8 cellular contexts compared by ENCODE assay signal in genomic region chr7:45089314-45089891, GRCh38. TPM values are rescaled to one million over a fixed set of nuclear protein-coding genes. Genes with fewer than 3 reads are reported as not detected.
A peak's percentile ranks its signal among the peaks of the same experiment; 100 is the strongest.
DNase-seq lines count a peak whose midpoint lies in the region; ATAC-seq, FAIRE-seq and TF ChIP-seq lines count a peak whose summit lies in the region.

No MANE protein-coding gene starts in this region.

- in situ Hi-C loops in gastrocnemius medialis (cut with MboI; ENCODE audit: low sequenced_read_pairs in 4 of 4): no loop called here

- no peaks in the 10 kb centered on the region for H3K36me3 ChIP-seq in bronchial epithelial cell (ENCODE audit: control insufficient read depth, insufficient read depth, low read length)
- no peaks in the 10 kb centered on the region for H3K36me3 ChIP-seq in iPS-18a (ENCODE audit: control insufficient read depth, low read depth, low read length)
- no peaks in the 10 kb centered on the region for H3K36me3 ChIP-seq in gastrocnemius medialis

- ATAC-seq in gastrocnemius medialis (peak in 1 of 2 donors; percentile 15), GM19351 (IDR thresholded peaks at IDR 0.05; ENCODE audit: unreplicated experiment) (no peak), HG02973 (IDR thresholded peaks at IDR 0.05; ENCODE audit: unreplicated experiment) (no peak)

- FAIRE-seq in bronchial epithelial cell (lab: Jason Lieb, UNC): no peak

- DNase-seq in COR-L47 (lab: John Stamatoyannopoulos, UW) (peak; percentile 98), NCI-H128 (lab: John Stamatoyannopoulos, UW; ENCODE audit: unreplicated experiment) (peak; percentile 91), bronchial epithelial cell (ENCODE audit: low read depth) (peak; percentile 55), gastrocnemius medialis (peak in 1 of 2 donors; percentile 15)
- peak; percentile 10 to 22 (median 16) for DNase-seq in activated CD4-positive, CD25-positive, alpha-beta regulatory T cell (lab: John Stamatoyannopoulos, UW)

- no peak for TF ChIP-seq POLR2A in gastrocnemius medialis (IDR thresholded peaks at IDR 0.05)

- intact Hi-C loops in gastrocnemius medialis (cut with DNase I; ENCODE audit: low total_unique reads): no loop called here

- TF ChIP-seq CTCF in bronchial epithelial cell (IDR thresholded peaks at IDR 0.05; ENCODE audit: insufficient read depth, low read length, severe bottlenecking) (no peak), gastrocnemius medialis (IDR thresholded peaks at IDR 0.05 in 4 of 5, conservative IDR thresholded peaks at IDR 0.05 in 1 of 5) (no peak)

- no peak overlapping the region for H3K9ac ChIP-seq in iPS-18a (ENCODE audit: low read length)

- H3K9me3 ChIP-seq in iPS-18a (ENCODE audit: control insufficient read depth, low read depth, low read length) (no peaks in the 10 kb centered on the region), gastrocnemius medialis (no peaks in the 10 kb centered on the region)

- H3K4me1 ChIP-seq in iPS-18a (ENCODE audit: control insufficient read depth, low read depth, low read length): peaks cover 6% of the 10 kb centered on the region
- no peaks in the 10 kb centered on the region for H3K4me1 ChIP-seq in gastrocnemius medialis

- no peak overlapping the region for H3K27ac ChIP-seq in iPS-18a (ENCODE audit: low read length)
- H3K27ac ChIP-seq in gastrocnemius medialis: peak overlapping the region in 2 of 4 donors; percentile 48 to 54

- H3K4me3 ChIP-seq in bronchial epithelial cell (ENCODE audit: low read depth, low read length) (peak overlapping the region; percentile 18), iPS-18a (ENCODE audit: low read length) (peak overlapping the region; percentile 66), gastrocnemius medialis (peak overlapping the region; percentile 60 to 74 (median 65))

- H3K27me3 ChIP-seq in bronchial epithelial cell (ENCODE audit: control insufficient read depth, insufficient read depth, low read length): no peaks in the 10 kb centered on the region
- peaks cover 15% of the 10 kb centered on the region for H3K27me3 ChIP-seq in iPS-18a (ENCODE audit: control insufficient read depth, insufficient read depth, low read length)
- peaks cover 0 to 4% (median 0%) of the 10 kb centered on the region in 3 donors for H3K27me3 ChIP-seq in gastrocnemius medialis

RNA-seq across cellular contexts. Expression of gene NACAD, which starts 0.6 kb away (rescaled TPM):
- total RNA-seq in bronchial epithelial cell: under 0.01 and 0.13 TPM in 2 replicates
- total RNA-seq in gastrocnemius medialis: 1 to 10 TPM in 2 of 4 donors, under 1 TPM in 2; 0.46 to 1.5 (median 1.1) TPM

RNA-seq across cellular contexts. Expression of gene TBRG4, which starts 22.1 kb away (rescaled TPM):
- total RNA-seq in bronchial epithelial cell (78.7 and 90.3 TPM in 2 replicates), gastrocnemius medialis (100 to 1,000 TPM in 1 of 4 donors, 10 to 100 TPM in 3; 74.3 to 105 (median 92.7) TPM)
